8 cellular contexts compared by ENCODE assay signal in genomic region chr14:103562135-103562384, GRCh38. TPM values are rescaled to one million over a fixed set of nuclear protein-coding genes. Genes with fewer than 3 reads are reported as not detected.
DNase-seq lines count a peak whose midpoint lies in the region; ATAC-seq lines count a peak whose summit lies in the region.

No MANE protein-coding gene starts in this region.

- H3K4me1 ChIP-seq in stomach smooth muscle (ENCODE audit: control insufficient read depth, insufficient read depth, low read length) = peaks cover 48% of the 10 kb centered on the region

- peaks cover 24% of the 10 kb centered on the region for H3K36me3 Mint-ChIP-seq in activated T-helper 1 cell treated with anti-CD3 and anti-CD28 coated beads, Interleukin-12 subunit alpha, Interleukin-12 subunit beta, Interleukin-2, Interleukin-4 antibody, amounts not matched to agents 30 ng/mL and 10 ng/mL and 1 ng/mL, durations not matched to agents 14 hours and 24 hours and 36 hours (ENCODE audit: low read depth)

- peaks cover 29% of the 10 kb centered on the region for H3K4me1 Mint-ChIP-seq in activated T-helper 1 cell treated with anti-CD3 and anti-CD28 coated beads, Interleukin-12 subunit alpha, Interleukin-12 subunit beta, Interleukin-2, Interleukin-4 antibody, amounts not matched to agents 30 ng/mL and 10 ng/mL and 1 ng/mL, durations not matched to agents 14 hours and 24 hours and 36 hours (ENCODE audit: low read depth)

- H3K9ac ChIP-seq in stomach smooth muscle (ENCODE audit: low read length in 2 of 2) = peak overlapping the region; percentile 67 to 83

- in situ Hi-C loops in ACHN (cut with HindIII; ENCODE audit: low pct_ligation_motif_present, low pct_unique_long_range_greater_than_20kb, low sequenced_read_pairs) = no loop called here

- no peaks in the 10 kb centered on the region for H3K9me3 ChIP-seq in stomach smooth muscle (ENCODE audit: control insufficient read depth in 2 of 2, low read length in 2 of 2)

- peak; percentile 11 for ATAC-seq in GM18499 (IDR thresholded peaks at IDR 0.05; ENCODE audit: insufficient read depth, unreplicated experiment)
- peak; percentile 33 for ATAC-seq in HG03066 (IDR thresholded peaks at IDR 0.05; ENCODE audit: low read depth, unreplicated experiment)

- no peaks in the 10 kb centered on the region for H3K9me3 Mint-ChIP-seq in activated T-helper 1 cell treated with anti-CD3 and anti-CD28 coated beads, Interleukin-12 subunit alpha, Interleukin-12 subunit beta, Interleukin-2, Interleukin-4 antibody, amounts not matched to agents 30 ng/mL and 10 ng/mL and 1 ng/mL, durations not matched to agents 14 hours and 24 hours and 36 hours

- DNase-seq in activated T-helper 1 cell treated with anti-CD3 and anti-CD28 coated beads, Interleukin-12 subunit alpha, Interleukin-12 subunit beta, Interleukin-2, Interleukin-4 antibody, amounts not matched to agents 30 ng/mL and 10 ng/mL and 1 ng/mL, durations not matched to agents 14 hours and 24 hours and 36 hours (ENCODE audit: low spot score) = no peak
- no peak for DNase-seq in MV-4-11 (lab: John Stamatoyannopoulos, UW)
- DNase-seq in ACHN = no peak
- DNase-seq in NCI-H2029 (lab: John Stamatoyannopoulos, UW) = no peak

- peak overlapping the region; percentile 80 for H3K27ac ChIP-seq in stomach smooth muscle (ENCODE audit: low read length)

- H3K4me3 ChIP-seq in iPS-11a (ENCODE audit: low read depth, low read length) (peak overlapping the region; percentile 82), stomach smooth muscle (ENCODE audit: low read length in 2 of 2) (peak overlapping the region; percentile 87 to 88)

- no peaks in the 10 kb centered on the region for H3K27me3 ChIP-seq in stomach smooth muscle (ENCODE audit: control insufficient read depth in 1 of 2, insufficient read depth in 2 of 2, low read length in 2 of 2)

- H3K27me3 Mint-ChIP-seq in activated T-helper 1 cell treated with anti-CD3 and anti-CD28 coated beads, Interleukin-12 subunit alpha, Interleukin-12 subunit beta, Interleukin-2, Interleukin-4 antibody, amounts not matched to agents 30 ng/mL and 10 ng/mL and 1 ng/mL, durations not matched to agents 14 hours and 24 hours and 36 hours (ENCODE audit: insufficient read depth) = no peaks in the 10 kb centered on the region

- peaks cover 13 to 25% of the 10 kb centered on the region in 2 donors for H3K36me3 ChIP-seq in stomach smooth muscle (ENCODE audit: control insufficient read depth in 2 of 2, insufficient read depth in 2 of 2, low read length in 2 of 2)

- H3K27ac Mint-ChIP-seq in activated T-helper 1 cell treated with anti-CD3 and anti-CD28 coated beads, Interleukin-12 subunit alpha, Interleukin-12 subunit beta, Interleukin-2, Interleukin-4 antibody, amounts not matched to agents 30 ng/mL and 10 ng/mL and 1 ng/mL, durations not matched to agents 14 hours and 24 hours and 36 hours = peak overlapping the region; percentile 94

- H3K4me3 Mint-ChIP-seq in activated T-helper 1 cell treated with anti-CD3 and anti-CD28 coated beads, Interleukin-12 subunit alpha, Interleukin-12 subunit beta, Interleukin-2, Interleukin-4 antibody, amounts not matched to agents 30 ng/mL and 10 ng/mL and 1 ng/mL, durations not matched to agents 14 hours and 24 hours and 36 hours = peak overlapping the region; percentile 96

- intact Hi-C loops in activated T-helper 1 cell treated with anti-CD3 and anti-CD28 coated beads, Interleukin-12 subunit alpha, Interleukin-12 subunit beta, Interleukin-2, Interleukin-4 antibody, amounts not matched to agents 30 ng/mL and 10 ng/mL and 1 ng/mL, durations not matched to agents 14 hours and 24 hours and 36 hours (cut with micrococcal nuclease) = loop anchor here (1.0 to 5.0 kb wide), 7 partner anchors 33 to 1423 kb away; partner anchors contain the start of genes EIF5, KLC1, TRMT61A and WDR20

RNA-seq across cellular contexts. Expression of gene BAG5, which starts 0.4 kb away (rescaled TPM):
- total RNA-seq in activated T-helper 1 cell treated with anti-CD3 and anti-CD28 coated beads, Interleukin-12 subunit alpha, Interleukin-12 subunit beta, Interleukin-2, Interleukin-4 antibody, amounts not matched to agents 30 ng/mL and 10 ng/mL and 1 ng/mL, durations not matched to agents 14 hours and 24 hours and 36 hours = 33.8 and 34.1 TPM in 2 replicates

RNA-seq across cellular contexts. Expression of gene COA8, which starts 0.7 kb away (rescaled TPM):
- 37.2 and 39.7 TPM in 2 replicates for total RNA-seq in activated T-helper 1 cell treated with anti-CD3 and anti-CD28 coated beads, Interleukin-12 subunit alpha, Interleukin-12 subunit beta, Interleukin-2, Interleukin-4 antibody, amounts not matched to agents 30 ng/mL and 10 ng/mL and 1 ng/mL, durations not matched to agents 14 hours and 24 hours and 36 hours

RNA-seq across cellular contexts. Expression of gene TRMT61A, which starts 33.1 kb away (rescaled TPM):
- 23.4 and 23.7 TPM in 2 replicates for total RNA-seq in activated T-helper 1 cell treated with anti-CD3 and anti-CD28 coated beads, Interleukin-12 subunit alpha, Interleukin-12 subunit beta, Interleukin-2, Interleukin-4 antibody, amounts not matched to agents 30 ng/mL and 10 ng/mL and 1 ng/mL, durations not matched to agents 14 hours and 24 hours and 36 hours

RNA-seq across cellular contexts. Expression of gene CKB, which starts 39.4 kb away (rescaled TPM):
- 13.7 and 16.0 TPM in 2 replicates for total RNA-seq in activated T-helper 1 cell treated with anti-CD3 and anti-CD28 coated beads, Interleukin-12 subunit alpha, Interleukin-12 subunit beta, Interleukin-2, Interleukin-4 antibody, amounts not matched to agents 30 ng/mL and 10 ng/mL and 1 ng/mL, durations not matched to agents 14 hours and 24 hours and 36 hours
